ENCODE assay signal across 16 cellular contexts in the genomic region with DNA sequence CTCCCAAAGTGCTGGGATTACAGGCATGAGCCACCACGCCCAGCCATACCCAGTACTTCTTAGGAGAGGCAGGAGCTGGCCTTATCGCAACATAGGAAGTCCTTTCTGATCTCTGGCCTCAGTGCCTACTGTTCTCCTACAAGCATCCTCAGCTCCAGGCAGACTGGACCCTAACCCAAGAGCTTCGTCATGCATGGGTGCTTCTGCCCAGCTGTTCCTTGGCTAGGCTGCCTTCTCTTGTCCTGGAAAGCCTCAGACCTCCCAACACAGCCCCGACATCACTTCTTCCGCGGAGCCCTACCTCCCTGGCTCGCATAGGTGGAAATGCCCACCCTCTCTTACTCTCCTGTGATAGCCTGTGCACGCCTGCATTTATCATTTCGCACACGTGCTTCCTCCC. TPM values are rescaled to one million over a fixed set of nuclear protein-coding genes. Genes with fewer than 3 reads are reported as not detected.
DNase-seq lines count a peak whose midpoint lies in the region; ATAC-seq and TF ChIP-seq lines count a peak whose summit lies in the region.
"Had no signal": no experiment of that assay in that cellular context is flagged by ENCODE, and none has a peak within 500 bp of the region (broad histone marks: within the 10 kb centered on the region; RNA-seq: fewer than 3 reads in every experiment).

No MANE protein-coding gene starts in this region.

- peaks cover 12% of the 10 kb centered on the region for H3K36me3 Mint-ChIP-seq in activated naive CD4-positive, alpha-beta T cell treated with anti-CD3 and anti-CD28 coated beads, Interleukin-2, amount 50 U/mL, for 24 hours
- peaks cover 5 to 6% of the 10 kb centered on the region in 2 donors for H3K36me3 Mint-ChIP-seq in activated naive CD4-positive, alpha-beta T cell treated with anti-CD3 and anti-CD28 coated beads, Interleukin-2, amount 50 U/mL, for 72 hours
- H3K36me3 Mint-ChIP-seq in WTC11 (peaks cover 36% of the 10 kb centered on the region), nephron progenitor cell (ENCODE audit: low read depth) (peaks cover 69% of the 10 kb centered on the region)

- no peaks in the 10 kb centered on the region for H3K9me3 ChIP-seq in sigmoid colon
- H3K9me3 ChIP-seq: BLaER1 treated with 17β-estradiol and CSF1 and Interleukin-3, amounts not matched to agents 10 nM and 100 nM; HAP-1 had no signal

- no peak overlapping the region for H3K4me3 Mint-ChIP-seq in activated naive CD4-positive, alpha-beta T cell treated with anti-CD3 and anti-CD28 coated beads, Interleukin-2, amount 50 U/mL, for 24 hours
- no peak overlapping the region for H3K4me3 Mint-ChIP-seq in WTC11
- no peak overlapping the region for H3K4me3 Mint-ChIP-seq in nephron progenitor cell
- H3K4me3 Mint-ChIP-seq: B cell; CD8-positive, alpha-beta T cell had no signal

- peaks cover 0 to 13% (median 0%) of the 10 kb centered on the region in 4 donors for H3K4me1 ChIP-seq in sigmoid colon
- H3K4me1 ChIP-seq: BLaER1 treated with 17β-estradiol and CSF1 and Interleukin-3, amounts not matched to agents 10 nM and 100 nM; HAP-1 had no signal

- CTCF ChIA-PET in WTC11 (lab: Charles Lee): no interaction called here

- H3K27ac Mint-ChIP-seq in activated naive CD4-positive, alpha-beta T cell treated with anti-CD3 and anti-CD28 coated beads, Interleukin-2, amount 50 U/mL, for 24 hours: peak overlapping the region; percentile 41
- no peak overlapping the region for H3K27ac Mint-ChIP-seq in activated naive CD4-positive, alpha-beta T cell treated with anti-CD3 and anti-CD28 coated beads, Interleukin-2, amount 50 U/mL, for 72 hours
- H3K27ac Mint-ChIP-seq in WTC11 (peak overlapping the region; percentile 76; the same call in 1 of the 2 replicates), nephron progenitor cell (peak overlapping the region; percentile 61)
- H3K27ac Mint-ChIP-seq: B cell had no signal

- TF ChIP-seq POLR2A in sigmoid colon (IDR thresholded peaks at IDR 0.05): no peak

- POLR2A ChIA-PET in WTC11 (lab: Charles Lee): no interaction called here

- H3K27ac ChIP-seq in sigmoid colon: no peak overlapping the region
- H3K27ac ChIP-seq: BLaER1 treated with 17β-estradiol and CSF1 and Interleukin-3, amounts not matched to agents 10 nM and 100 nM; GM23248; HL-60 had no signal

- H3K4me1 Mint-ChIP-seq in activated naive CD4-positive, alpha-beta T cell treated with anti-CD3 and anti-CD28 coated beads, Interleukin-2, amount 50 U/mL, for 24 hours: peaks cover 13% of the 10 kb centered on the region
- H3K4me1 Mint-ChIP-seq in WTC11: no peaks in the 10 kb centered on the region
- H3K4me1 Mint-ChIP-seq in nephron progenitor cell: peaks cover 52% of the 10 kb centered on the region

- no peak for ATAC-seq in activated naive CD4-positive, alpha-beta T cell treated with anti-CD3 and anti-CD28 coated beads, Interleukin-2, amount 50 U/mL, for 72 hours
- no peak for ATAC-seq in WTC11
- ATAC-seq: CD8-positive, alpha-beta T cell had no signal

- H3K36me3 ChIP-seq in sigmoid colon: peaks cover 38 to 73% (median 57%) of the 10 kb centered on the region in 4 donors

- no peak for TF ChIP-seq CTCF in WTC11 (IDR thresholded peaks at IDR 0.05)
- no peak for TF ChIP-seq CTCF in nephron progenitor cell (IDR thresholded peaks at IDR 0.05)
- no peak for TF ChIP-seq CTCF in sigmoid colon (IDR thresholded peaks at IDR 0.05)

- no peaks in the 10 kb centered on the region for H3K9me3 Mint-ChIP-seq in activated naive CD4-positive, alpha-beta T cell treated with anti-CD3 and anti-CD28 coated beads, Interleukin-2, amount 50 U/mL, for 24 hours
- no peaks in the 10 kb centered on the region for H3K9me3 Mint-ChIP-seq in activated naive CD4-positive, alpha-beta T cell treated with anti-CD3 and anti-CD28 coated beads, Interleukin-2, amount 50 U/mL, for 72 hours
- no peaks in the 10 kb centered on the region for H3K9me3 Mint-ChIP-seq in WTC11
- no peaks in the 10 kb centered on the region for H3K9me3 Mint-ChIP-seq in nephron progenitor cell
- H3K9me3 Mint-ChIP-seq: CD8-positive, alpha-beta T cell had no signal

- H3K27me3 ChIP-seq in sigmoid colon: no peaks in the 10 kb centered on the region
- H3K27me3 ChIP-seq: BLaER1 treated with 17β-estradiol and CSF1 and Interleukin-3, amounts not matched to agents 10 nM and 100 nM had no signal

- TF ChIP-seq EP300 in sigmoid colon (IDR thresholded peaks at IDR 0.05): no peak

- DNase-seq in activated naive CD4-positive, alpha-beta T cell treated with anti-CD3 and anti-CD28 coated beads, Interleukin-2, amount 50 U/mL, for 72 hours (ENCODE audit: low spot score in 2 of 2): no peak
- DNase-seq in WTC11 (ENCODE audit: low spot score) (no peak), nephron progenitor cell (no peak), sigmoid colon (no peak), RKO (ENCODE audit: low spot score) (no peak)
- DNase-seq in activated CD4-positive, alpha-beta T cell treated with anti-CD3 and anti-CD28 coated beads, Interleukin-2, amount 50 U/mL, for 48 hours: no peak
- DNase-seq: Calu3; CD8-positive, alpha-beta T cell; DMS79 treated with DMSO at 0.1 percent for 48 hours; GF-D8; GM23248 had no signal

- 96 to 97% methylated on average over 10 of the region's 10 CpGs for WGBS in sigmoid colon, 2 donors

- H3K4me3 ChIP-seq in sigmoid colon: no peak overlapping the region
- H3K4me3 ChIP-seq: BLaER1 treated with 17β-estradiol and CSF1 and Interleukin-3, amounts not matched to agents 10 nM and 100 nM; GM23248; HAP-1 had no signal

- H3K27me3 Mint-ChIP-seq in activated naive CD4-positive, alpha-beta T cell treated with anti-CD3 and anti-CD28 coated beads, Interleukin-2, amount 50 U/mL, for 24 hours: no peaks in the 10 kb centered on the region
- no peaks in the 10 kb centered on the region for H3K27me3 Mint-ChIP-seq in WTC11 (ENCODE audit: low read depth)
- H3K27me3 Mint-ChIP-seq in nephron progenitor cell (ENCODE audit: low read depth, poor library complexity): peaks cover 3% of the 10 kb centered on the region
- H3K27me3 Mint-ChIP-seq: B cell had no signal

- intact Hi-C loops in sigmoid colon (cut with DNase I): no loop called here

TF ChIP-seq in WTC11, 78 proteins besides CTCF, POLR2A, EP300 and RAD21 (continues in another document):
- TF ChIP-seq, protein P1, sequence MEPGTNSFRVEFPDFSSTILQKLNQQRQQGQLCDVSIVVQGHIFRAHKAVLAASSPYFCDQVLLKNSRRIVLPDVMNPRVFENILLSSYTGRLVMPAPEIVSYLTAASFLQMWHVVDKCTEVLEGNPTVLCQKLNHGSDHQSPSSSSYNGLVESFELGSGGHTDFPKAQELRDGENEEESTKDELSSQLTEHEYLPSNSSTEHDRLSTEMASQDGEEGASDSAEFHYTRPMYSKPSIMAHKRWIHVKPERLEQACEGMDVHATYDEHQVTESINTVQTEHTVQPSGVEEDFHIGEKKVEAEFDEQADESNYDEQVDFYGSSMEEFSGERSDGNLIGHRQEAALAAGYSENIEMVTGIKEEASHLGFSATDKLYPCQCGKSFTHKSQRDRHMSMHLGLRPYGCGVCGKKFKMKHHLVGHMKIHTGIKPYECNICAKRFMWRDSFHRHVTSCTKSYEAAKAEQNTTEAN (CRISPR knock-in tag; IDR thresholded peaks at IDR 0.05): no peak
- TF ChIP-seq, protein P2, sequence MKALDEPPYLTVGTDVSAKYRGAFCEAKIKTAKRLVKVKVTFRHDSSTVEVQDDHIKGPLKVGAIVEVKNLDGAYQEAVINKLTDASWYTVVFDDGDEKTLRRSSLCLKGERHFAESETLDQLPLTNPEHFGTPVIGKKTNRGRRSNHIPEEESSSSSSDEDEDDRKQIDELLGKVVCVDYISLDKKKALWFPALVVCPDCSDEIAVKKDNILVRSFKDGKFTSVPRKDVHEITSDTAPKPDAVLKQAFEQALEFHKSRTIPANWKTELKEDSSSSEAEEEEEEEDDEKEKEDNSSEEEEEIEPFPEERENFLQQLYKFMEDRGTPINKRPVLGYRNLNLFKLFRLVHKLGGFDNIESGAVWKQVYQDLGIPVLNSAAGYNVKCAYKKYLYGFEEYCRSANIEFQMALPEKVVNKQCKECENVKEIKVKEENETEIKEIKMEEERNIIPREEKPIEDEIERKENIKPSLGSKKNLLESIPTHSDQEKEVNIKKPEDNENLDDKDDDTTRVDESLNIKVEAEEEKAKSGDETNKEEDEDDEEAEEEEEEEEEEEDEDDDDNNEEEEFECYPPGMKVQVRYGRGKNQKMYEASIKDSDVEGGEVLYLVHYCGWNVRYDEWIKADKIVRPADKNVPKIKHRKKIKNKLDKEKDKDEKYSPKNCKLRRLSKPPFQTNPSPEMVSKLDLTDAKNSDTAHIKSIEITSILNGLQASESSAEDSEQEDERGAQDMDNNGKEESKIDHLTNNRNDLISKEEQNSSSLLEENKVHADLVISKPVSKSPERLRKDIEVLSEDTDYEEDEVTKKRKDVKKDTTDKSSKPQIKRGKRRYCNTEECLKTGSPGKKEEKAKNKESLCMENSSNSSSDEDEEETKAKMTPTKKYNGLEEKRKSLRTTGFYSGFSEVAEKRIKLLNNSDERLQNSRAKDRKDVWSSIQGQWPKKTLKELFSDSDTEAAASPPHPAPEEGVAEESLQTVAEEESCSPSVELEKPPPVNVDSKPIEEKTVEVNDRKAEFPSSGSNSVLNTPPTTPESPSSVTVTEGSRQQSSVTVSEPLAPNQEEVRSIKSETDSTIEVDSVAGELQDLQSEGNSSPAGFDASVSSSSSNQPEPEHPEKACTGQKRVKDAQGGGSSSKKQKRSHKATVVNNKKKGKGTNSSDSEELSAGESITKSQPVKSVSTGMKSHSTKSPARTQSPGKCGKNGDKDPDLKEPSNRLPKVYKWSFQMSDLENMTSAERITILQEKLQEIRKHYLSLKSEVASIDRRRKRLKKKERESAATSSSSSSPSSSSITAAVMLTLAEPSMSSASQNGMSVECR (CRISPR knock-in tag; IDR thresholded peaks at IDR 0.05; ENCODE audit: borderline replicate concordance): no peak
- TF ChIP-seq ZBTB21 (CRISPR knock-in tag; IDR thresholded peaks at IDR 0.05; ENCODE audit: borderline replicate concordance): no peak
- TF ChIP-seq SMAD4 (CRISPR knock-in tag; IDR thresholded peaks at IDR 0.05): no peak

RNA-seq across cellular contexts. Expression of a gene that starts 15.8 kb away (rescaled TPM):
- 10 to 100 TPM; 51.5 to 60.1 TPM for total RNA-seq in activated naive CD4-positive, alpha-beta T cell treated with anti-CD3 and anti-CD28 coated beads, Interleukin-2, amount 50 U/mL, for 72 hours
- total RNA-seq in WTC11 (2021) (26.0 to 28.5 TPM (median 27.7 TPM) in 3 replicates), sigmoid colon (100 to 1,000 TPM; 113 to 155 (median 129) TPM)
- 100 to 1,000 TPM in 1 of 3 donors, 10 to 100 TPM in 2; 58.1 to 114 (median 95.7) TPM for polyA plus RNA-seq in sigmoid colon

RNA-seq across cellular contexts. Expression of a gene that starts 19.6 kb away (rescaled TPM):
- total RNA-seq in activated naive CD4-positive, alpha-beta T cell treated with anti-CD3 and anti-CD28 coated beads, Interleukin-2, amount 50 U/mL, for 72 hours: 10 to 100 TPM; 76.0 to 90.8 TPM
- 64.9 to 66.5 TPM (median 66.3 TPM) in 3 replicates for total RNA-seq in WTC11 (2021)
- total RNA-seq in sigmoid colon: 10 to 100 TPM; 47.2 to 67.3 (median 53.5) TPM
- polyA plus RNA-seq in sigmoid colon: 10 to 100 TPM; 13.8 to 33.4 (median 17.1) TPM

RNA-seq across cellular contexts. Expression of a gene that starts 36.7 kb away (rescaled TPM):
- total RNA-seq in activated naive CD4-positive, alpha-beta T cell treated with anti-CD3 and anti-CD28 coated beads, Interleukin-2, amount 50 U/mL, for 72 hours: 10 to 100 TPM; 33.3 to 35.2 TPM
- total RNA-seq in WTC11 (2021) (28.6 to 32.3 TPM (median 29.0 TPM) in 3 replicates), sigmoid colon (10 to 100 TPM; 17.1 to 29.6 (median 26.9) TPM)
- polyA plus RNA-seq in sigmoid colon: 10 to 100 TPM in 1 of 3 donors, 1 to 10 TPM in 2; 5.4 to 28.2 (median 6.2) TPM

Comparison
In these comparisons a context has a peak if more than half of its experiments do, and no peak if none do; other contexts are left out.
1. H3K27ac Mint-ChIP-seq: peak in activated naive CD4-positive, alpha-beta T cell treated with anti-CD3 and anti-CD28 coated beads, Interleukin-2, amount 50 U/mL, for 24 hours (single experiment), WTC11 (single experiment) and nephron progenitor cell (single experiment); none in activated naive CD4-positive, alpha-beta T cell treated with anti-CD3 and anti-CD28 coated beads, Interleukin-2, amount 50 U/mL, for 72 hours (0 of 2).